ENCODE assay signal across 9 cellular contexts in genomic region chr6:16989382-16989781, GRCh38.
"Had no signal": no experiment of that assay in that cellular context is flagged by ENCODE, and none has a peak within 500 bp of the region (broad histone marks: within the 10 kb centered on the region; RNA-seq: fewer than 3 reads in every experiment).

No MANE protein-coding gene starts in this region.

- H3K9ac ChIP-seq: GM23248 had no signal

- H3K4me1 Mint-ChIP-seq: IgD-negative memory B cell had no signal

- H3K27ac Mint-ChIP-seq: HFFc6, IgD-negative memory B cell had no signal

- H3K4me1 ChIP-seq: HAP-1 had no signal

- H3K4me3 ChIP-seq: GM23248, HAP-1 had no signal

- H3K36me3 ChIP-seq: HAP-1 had no signal

- H3K36me3 Mint-ChIP-seq: IgD-negative memory B cell had no signal

- H2AFZ ChIP-seq: GM23248 had no signal

- H3K27ac ChIP-seq: GM23248, HL-60 had no signal

- DNase-seq: GM23248, GOT3, H7, HFFc6 had no signal

- H3K9me3 ChIP-seq: HAP-1 had no signal

- ATAC-seq: HCT116, HepG2 had no signal

- H3K4me3 Mint-ChIP-seq: HFFc6, IgD-negative memory B cell had no signal
